In the genomic region with DNA sequence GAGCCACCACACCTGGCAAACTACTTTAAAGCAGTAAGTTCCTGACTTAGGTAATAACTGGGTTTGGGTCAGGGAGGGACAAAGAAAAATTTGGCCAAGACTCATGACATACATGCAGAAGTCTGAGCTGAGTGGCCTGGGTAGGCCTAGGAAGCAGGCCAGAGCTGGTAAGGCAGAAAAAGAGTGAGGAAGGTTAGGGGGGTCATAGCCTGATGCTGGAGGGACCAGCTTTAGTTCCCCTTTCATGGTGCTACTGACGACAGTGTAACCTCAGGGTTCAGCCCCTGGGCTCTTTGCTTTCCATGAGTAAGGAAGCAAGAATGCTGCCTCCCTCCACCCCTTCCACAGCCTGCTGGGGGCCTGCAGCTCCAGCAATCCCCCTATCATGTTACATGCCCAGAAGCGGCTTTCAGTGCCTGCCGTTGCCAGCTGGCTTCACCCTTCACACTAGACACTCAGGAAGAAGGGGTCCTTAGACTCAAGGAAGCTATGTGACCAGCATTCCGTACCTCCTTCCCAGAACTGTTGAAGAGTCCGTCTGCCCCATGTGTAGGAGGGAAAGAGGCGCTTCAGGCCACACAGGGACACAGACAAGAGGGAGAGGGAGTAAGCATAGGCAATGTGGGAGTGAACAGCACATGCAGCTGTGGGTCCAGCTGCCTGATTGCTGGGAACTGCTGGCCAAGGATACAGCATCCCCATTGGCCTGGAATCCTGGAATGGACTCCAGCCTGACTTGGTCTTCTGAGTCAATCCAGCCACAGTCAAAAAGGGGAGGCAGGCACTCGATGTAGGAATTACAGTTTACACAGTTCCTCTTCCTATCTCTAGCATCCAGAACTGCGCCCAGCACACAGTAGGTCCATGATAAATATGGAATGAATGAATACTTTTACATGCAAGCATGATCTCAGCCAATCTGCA, we compare ENCODE assay signal across 8 cellular contexts. TPM values are rescaled to one million over a fixed set of nuclear protein-coding genes. Genes with fewer than 3 reads are reported as not detected.
DNase-seq lines count a peak whose midpoint lies in the region; ATAC-seq and TF ChIP-seq lines count a peak whose summit lies in the region.

No MANE protein-coding gene starts in this region.

- intact Hi-C loops in lower lobe of right lung (cut with DNase I) (no loop called here), uterus (cut with DNase I; ENCODE audit: low total_unique reads) (no loop called here)

- H3K27ac ChIP-seq in lower lobe of right lung, result peak overlapping the region; percentile 80
- H3K27ac ChIP-seq in uterus, result peak overlapping the region; percentile 88 to 93

- H3K4me3 ChIP-seq in cardiac fibroblast (replicated peaks in 1 of 2; ENCODE audit: low read depth in 2 of 2, low read length in 2 of 2) (peak overlapping the region in 1 of 2 donors; percentile 6), lower lobe of right lung (no peak overlapping the region), uterus (no peak overlapping the region)

- peaks cover 39% of the 10 kb centered on the region for H3K4me1 Mint-ChIP-seq in activated T-cell treated with anti-CD3 and anti-CD28 coated beads, Interleukin-2, amount 50 U/mL, for 4 hours (ENCODE audit: low read depth)

- H3K9me3 ChIP-seq in lower lobe of right lung (no peaks in the 10 kb centered on the region), uterus (no peaks in the 10 kb centered on the region)

- no peaks in the 10 kb centered on the region for H3K9me3 Mint-ChIP-seq in activated T-cell treated with anti-CD3 and anti-CD28 coated beads, Interleukin-2, amount 50 U/mL, for 4 hours

- peak in 1 of 2 donors; percentile 26 for TF ChIP-seq POLR2A in uterus (IDR thresholded peaks at IDR 0.05)

- no peaks in the 10 kb centered on the region for H3K36me3 Mint-ChIP-seq in activated T-cell treated with anti-CD3 and anti-CD28 coated beads, Interleukin-2, amount 50 U/mL, for 4 hours (ENCODE audit: insufficient read depth)

- peaks cover 23% of the 10 kb centered on the region for H3K27me3 Mint-ChIP-seq in activated T-cell treated with anti-CD3 and anti-CD28 coated beads, Interleukin-2, amount 50 U/mL, for 4 hours (ENCODE audit: low read depth)

- H3K4me3 Mint-ChIP-seq in activated T-cell treated with anti-CD3 and anti-CD28 coated beads, Interleukin-2, amount 50 U/mL, for 4 hours, result no peak overlapping the region

- no peaks in the 10 kb centered on the region for H3K27me3 ChIP-seq in lower lobe of right lung (ENCODE audit: low read depth)
- no peaks in the 10 kb centered on the region for H3K27me3 ChIP-seq in uterus

- H3K4me1 ChIP-seq in lower lobe of right lung (peaks cover 60% of the 10 kb centered on the region), uterus (no peaks in the 10 kb centered on the region)

- TF ChIP-seq CTCF in cardiac fibroblast (IDR thresholded peaks at IDR 0.05; ENCODE audit: low read depth, low read length) (no peak), lower lobe of right lung (IDR thresholded peaks at IDR 0.05) (no peak), uterus (IDR thresholded peaks at IDR 0.05) (peak in 2 of 4 experiments; percentile 5 to 20)

- peak; percentile 55 to 76 for ATAC-seq in lower lobe of right lung
- ATAC-seq in activated T-cell treated with anti-CD3 and anti-CD28 coated beads, Interleukin-2, amount 50 U/mL, for 4 hours, result no peak

- DNase-seq in EH (ENCODE audit: low read depth), result peak; percentile 99
- peak; percentile 62 for DNase-seq in NCI-H2196 treated with DMSO at 0.1 percent for 48 hours (lab: John Stamatoyannopoulos, UW; ENCODE audit: unreplicated experiment)
- DNase-seq in cardiac fibroblast (ENCODE audit: low read depth in 2 of 2), result peak; percentile 98 to 99
- peak; percentile 59 for DNase-seq in lower lobe of right lung
- DNase-seq in uterus, result peak; percentile 89 to 90
- no peak for DNase-seq in activated naive CD4-positive, alpha-beta T cell treated with anti-CD3 and anti-CD28 coated beads, Interleukin-2, amount 50 U/mL, for 16 hours
- no peak for DNase-seq in activated T-cell treated with anti-CD3 and anti-CD28 coated beads, Interleukin-2, amount 50 U/mL, for 4 hours
- DNase-seq in stimulated activated CD4-positive, alpha-beta T cell treated with anti-CD3 and anti-CD28 coated beads, Interleukin-2, amount 100 ng/mL, for 24 hours, result no peak

- H3K36me3 ChIP-seq in lower lobe of right lung (no peaks in the 10 kb centered on the region), uterus (no peaks in the 10 kb centered on the region)

RNA-seq across cellular contexts. Expression of a gene that starts 4.1 kb away (rescaled TPM):
- total RNA-seq in lower lobe of right lung (29.0 TPM), uterus (10 to 100 TPM in 2 of 4 donors, 1 to 10 TPM in 2; 1.8 to 15.3 (median 9.0) TPM)
- 1 to 10 TPM in 1 of 3 donors, under 1 TPM in 2; 0.82 to 1.1 (median 0.84) TPM for total RNA-seq in activated T-cell treated with anti-CD3 and anti-CD28 coated beads, Interleukin-2, amount 50 U/mL, for 4 hours

RNA-seq across cellular contexts. Expression of a gene that starts 32.4 kb away (rescaled TPM):
- 38.4 TPM for total RNA-seq in lower lobe of right lung
- total RNA-seq in uterus, result 10 to 100 TPM; 17.9 to 79.9 (median 40.0) TPM
- total RNA-seq in activated T-cell treated with anti-CD3 and anti-CD28 coated beads, Interleukin-2, amount 50 U/mL, for 4 hours, result 10 to 100 TPM; 14.5 to 20.7 (median 16.6) TPM

Comparison
In these comparisons a context has a peak if more than half of its experiments do, and no peak if none do; other contexts are left out.
1. DNase-seq: peak in EH (single experiment), NCI-H2196 treated with DMSO at 0.1 percent for 48 hours (single experiment), cardiac fibroblast (2 of 2), lower lobe of right lung (single experiment) and uterus (2 of 2); none in activated naive CD4-positive, alpha-beta T cell treated with anti-CD3 and anti-CD28 coated beads, Interleukin-2, amount 50 U/mL, for 16 hours (single experiment), activated T-cell treated with anti-CD3 and anti-CD28 coated beads, Interleukin-2, amount 50 U/mL, for 4 hours (single experiment) and stimulated activated CD4-positive, alpha-beta T cell treated with anti-CD3 and anti-CD28 coated beads, Interleukin-2, amount 100 ng/mL, for 24 hours (0 of 2).
2. ATAC-seq: peak in lower lobe of right lung (2 of 2); none in activated T-cell treated with anti-CD3 and anti-CD28 coated beads, Interleukin-2, amount 50 U/mL, for 4 hours (0 of 2).